In the genomic region with DNA sequence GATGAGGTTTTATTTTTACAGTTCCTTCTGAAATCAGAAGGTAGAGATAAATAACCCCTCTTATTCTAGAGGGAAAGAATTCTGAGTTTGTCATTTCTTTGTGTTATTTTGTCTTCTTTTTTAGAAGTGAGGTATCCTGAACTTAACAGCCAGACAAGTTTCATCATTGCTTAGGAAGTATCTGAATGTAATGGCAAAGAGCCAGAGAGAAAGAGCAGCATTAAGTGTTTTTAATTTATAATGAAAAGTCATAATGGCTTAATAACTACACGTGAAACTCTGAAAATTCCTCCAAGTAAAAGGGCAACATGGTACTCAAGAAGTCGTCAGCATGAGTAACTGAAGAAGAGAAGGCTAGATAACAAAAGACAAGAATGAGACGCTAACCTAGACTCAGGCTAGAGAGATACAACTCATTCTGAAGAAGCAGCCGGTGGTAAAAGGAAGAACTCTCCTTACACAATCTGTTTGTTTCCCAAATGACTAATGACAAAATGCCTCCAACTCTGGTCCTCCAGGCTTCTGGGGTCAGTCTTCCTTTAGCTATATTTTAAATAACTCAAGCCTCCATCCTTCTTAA, we compare ENCODE assay signal across 1 cellular context.
TF ChIP-seq lines count a peak whose summit lies in the region.

No MANE protein-coding gene starts in this region.

TF ChIP-seq in HEK293T, 16 proteins besides CTCF, POLR2A, EP300 and RAD21:
- TF ChIP-seq SUZ12 (IDR thresholded peaks at IDR 0.05) (no peak), SP1 (IDR thresholded peaks at IDR 0.05) (no peak), FOXK2 (IDR thresholded peaks at IDR 0.05) (no peak), CTBP1 (IDR thresholded peaks at IDR 0.05; ENCODE audit: borderline replicate concordance) (no peak), LEF1 (IDR thresholded peaks at IDR 0.05; ENCODE audit: borderline replicate concordance) (no peak), ZNF384 (IDR thresholded peaks at IDR 0.05) (no peak), L3MBTL2 (conservative IDR thresholded peaks at IDR 0.05) (no peak), FOXA1 (IDR thresholded peaks at IDR 0.05) (no peak), ARNT (IDR thresholded peaks at IDR 0.05) (no peak)
